Comparison of ENCODE assay signal across 30 cellular contexts in genomic region chr13:89165685-89166084, GRCh38.
"Had no signal": no experiment of that assay in that cellular context is flagged by ENCODE, and none has a peak within 500 bp of the region (broad histone marks: within the 10 kb centered on the region; RNA-seq: fewer than 3 reads in every experiment).

No MANE protein-coding gene starts in this region.

- H3K4me1 ChIP-seq: adrenal gland, body of pancreas, breast epithelium had no signal

- DNase-seq: activated B cell treated with CpG ODN at 0.5 μM for 24 hours; activated CD4-positive, alpha-beta memory T cell treated with anti-CD3 and anti-CD28 coated beads for 36 hours; activated CD4-positive, alpha-beta T cell treated with anti-CD3 and anti-CD28 coated beads for 4 hours; activated CD4-positive, alpha-beta T cell treated with anti-CD3 and anti-CD28 coated beads, Interleukin-2, amount 10 ng/mL, durations not matched to agents 24 days and 14 days; activated CD4-positive, alpha-beta T cell treated with anti-CD3 and anti-CD28 coated beads, Interleukin-2, amount 50 U/mL, for 1 hour; activated CD4-positive, alpha-beta T cell treated with anti-CD3 and anti-CD28 coated beads, Interleukin-2, amount 50 U/mL, for 4 hours; activated CD4-positive, CD25-positive, alpha-beta regulatory T cell treated with anti-CD3 and anti-CD28 coated beads, Interleukin-2, amount 50 U/mL, for 72 hours; activated CD8-positive, alpha-beta memory T cell treated with anti-CD3 and anti-CD28 coated beads, Interleukin-2, amount 50 U/mL, for 4 hours; activated CD8-positive, alpha-beta T cell treated with anti-CD3 and anti-CD28 coated beads for 36 hours; activated effector memory CD4-positive, alpha-beta T cell treated with anti-CD3 and anti-CD28 coated beads, Interleukin-2, amount 50 U/mL, for 16 hours; activated gamma-delta T cell treated with Interleukin-2 at 50 U/mL for 16 hours; activated naive CD4-positive, alpha-beta T cell; activated naive CD4-positive, alpha-beta T cell treated with anti-CD3 and anti-CD28 coated beads, Interleukin-2, amount 10 ng/mL, durations not matched to agents 7 days and 5 days; activated T-cell treated with anti-CD3 and anti-CD28 coated beads for 4 hours; activated T-cell treated with anti-CD3 and anti-CD28 coated beads, Interleukin-2, amount 50 U/mL, for 1 hour; activated T-cell treated with anti-CD3 and anti-CD28 coated beads, Interleukin-2, amount 50 U/mL, for 4 hours; activated T-cell treated with anti-CD3 and anti-CD28 coated beads, Interleukin-2, amount 50 U/mL, for 72 hours; adrenal gland; amniotic stem cell; aorta; body of pancreas; brain microvascular endothelial cell; central memory CD4-positive, alpha-beta T cell; T-helper 1 cell; T-helper 2 cell; T-helper 9 cell had no signal

- H3K9me3 ChIP-seq: adrenal gland, body of pancreas, breast epithelium had no signal

- H3K27ac ChIP-seq: adrenal gland, body of pancreas, brain microvascular endothelial cell, breast epithelium, VCaP had no signal

- H3K27me3 ChIP-seq: adrenal gland, body of pancreas, brain microvascular endothelial cell, breast epithelium had no signal

- H3K4me3 ChIP-seq: adrenal gland, body of pancreas, breast epithelium had no signal

- FAIRE-seq: astrocyte, TTC549 had no signal

- H3K36me3 ChIP-seq: adrenal gland, brain microvascular endothelial cell, breast epithelium had no signal
